ENCODE assay signal across 8 cellular contexts in genomic region chr1:116377564-116378529, GRCh38. TPM values are rescaled to one million over a fixed set of nuclear protein-coding genes. Genes with fewer than 3 reads are reported as not detected.
A peak's percentile ranks its signal among the peaks of the same experiment; 100 is the strongest.
DNase-seq lines count a peak whose midpoint lies in the region; ATAC-seq and TF ChIP-seq lines count a peak whose summit lies in the region.

No MANE protein-coding gene starts in this region.

- H3K27ac Mint-ChIP-seq in activated naive CD4-positive, alpha-beta T cell treated with anti-CD3 and anti-CD28 coated beads, Interleukin-2, amount 50 U/mL, for 24 hours, result peak overlapping the region; percentile 93

- DNase-seq in AG08395 (ENCODE audit: low spot score) (peak; percentile 80), NCI-H526 treated with DMSO at 0.1 percent for 48 hours (lab: John Stamatoyannopoulos, UW) (peak; percentile 47), glomerular visceral epithelial cell (ENCODE audit: extremely low spot score) (peak; percentile 64), posterior vena cava (ENCODE audit: low spot score) (peak; percentile 90), HEK293T (ENCODE audit: extremely low spot score) (no peak)

- ATAC-seq in GM18511 (IDR thresholded peaks at IDR 0.05; ENCODE audit: unreplicated experiment), result peak; percentile 71
- peak; percentile 63 for ATAC-seq in HG02970 (IDR thresholded peaks at IDR 0.05; ENCODE audit: low FRiP score, unreplicated experiment)

- no peaks in the 10 kb centered on the region for H3K9me3 Mint-ChIP-seq in activated naive CD4-positive, alpha-beta T cell treated with anti-CD3 and anti-CD28 coated beads, Interleukin-2, amount 50 U/mL, for 24 hours

- peak overlapping the region; percentile 98 for H3K4me3 Mint-ChIP-seq in activated naive CD4-positive, alpha-beta T cell treated with anti-CD3 and anti-CD28 coated beads, Interleukin-2, amount 50 U/mL, for 24 hours

- no peaks in the 10 kb centered on the region for H3K27me3 Mint-ChIP-seq in activated naive CD4-positive, alpha-beta T cell treated with anti-CD3 and anti-CD28 coated beads, Interleukin-2, amount 50 U/mL, for 24 hours

- H3K4me1 Mint-ChIP-seq in activated naive CD4-positive, alpha-beta T cell treated with anti-CD3 and anti-CD28 coated beads, Interleukin-2, amount 50 U/mL, for 24 hours, result peaks cover 71% of the 10 kb centered on the region

- peaks cover 14% of the 10 kb centered on the region for H3K36me3 Mint-ChIP-seq in activated naive CD4-positive, alpha-beta T cell treated with anti-CD3 and anti-CD28 coated beads, Interleukin-2, amount 50 U/mL, for 24 hours

- intact Hi-C loops in posterior vena cava (cut with DNase I), result loop anchor here in 1 of 2 donors (5.0 to 10.0 kb wide), 2 partner anchors 39 to 197 kb away; partner anchors contain the start of gene CD58

- CTCF ChIA-PET in HEK293T (lab: Yijun Ruan, JAX), result no interaction called here

- POLR2A ChIA-PET in HEK293T (lab: Yijun Ruan, JAX), result interaction anchor here (1.3 kb wide), 1 partner anchor 41 kb away, joined by 4 read pairs; no protein-coding TSS in a partner anchor

TF ChIP-seq in HEK293T, 16 proteins besides CTCF, POLR2A, EP300 and RAD21:
- no peak for TF ChIP-seq SP1 (IDR thresholded peaks at IDR 0.05)
- TF ChIP-seq FOXK2 (IDR thresholded peaks at IDR 0.05), result no peak
- TF ChIP-seq ARNT (IDR thresholded peaks at IDR 0.05), result no peak
- no peak for TF ChIP-seq PKNOX1 (IDR thresholded peaks at IDR 0.05)
- TF ChIP-seq CTBP1 (IDR thresholded peaks at IDR 0.05; ENCODE audit: borderline replicate concordance), result no peak
- no peak for TF ChIP-seq L3MBTL2 (conservative IDR thresholded peaks at IDR 0.05)
- TF ChIP-seq NFRKB (IDR thresholded peaks at IDR 0.05), result no peak

RNA-seq across cellular contexts. Expression of gene ATP1A1, which starts 4.8 kb away (rescaled TPM):
- total RNA-seq in posterior vena cava, result 100 to 1,000 TPM; 227 to 248 TPM
